8 cellular contexts compared by ENCODE assay signal in genomic region chr3:129305592-129306091, GRCh38. TPM values are rescaled to one million over a fixed set of nuclear protein-coding genes. Genes with fewer than 3 reads are reported as not detected.
DNase-seq lines count a peak whose midpoint lies in the region; ATAC-seq and TF ChIP-seq lines count a peak whose summit lies in the region.

No MANE protein-coding gene starts in this region.

- no peaks in the 10 kb centered on the region for H3K27me3 ChIP-seq in CD4-positive, alpha-beta T cell (ENCODE audit: control insufficient read depth, insufficient read depth, low read length)
- H3K27me3 ChIP-seq in gastroesophageal sphincter (no peaks in the 10 kb centered on the region), neuronal stem cell (ENCODE audit: control insufficient read depth in 3 of 3, insufficient read depth in 3 of 3, low read depth in 1 of 3, low read length in 3 of 3) (no peaks in the 10 kb centered on the region)

- no peak overlapping the region for H2BK15ac ChIP-seq in neuronal stem cell (ENCODE audit: low read length)

- no peaks in the 10 kb centered on the region for H3K9me3 ChIP-seq in CD4-positive, alpha-beta T cell (ENCODE audit: control insufficient read depth, low read length)
- H3K9me3 ChIP-seq in gastroesophageal sphincter (no peaks in the 10 kb centered on the region), neuronal stem cell (replicated peaks in 1 of 2; ENCODE audit: control insufficient read depth in 2 of 2, insufficient read depth in 1 of 2, low read depth in 1 of 2, low read length in 2 of 2) (no peaks in the 10 kb centered on the region)

- H4K8ac ChIP-seq in neuronal stem cell (ENCODE audit: low read depth, low read length), result no peak overlapping the region

- H3K23ac ChIP-seq in neuronal stem cell (ENCODE audit: low read depth, low read length, poor library complexity), result no peak overlapping the region

- DNase-seq in CD4-positive, alpha-beta T cell, result peak in 2 of 10 experiments; percentile 28 to 34
- DNase-seq in activated B cell treated with CpG ODN at 0.5 μM for 24 hours (peak; percentile 46), neuronal stem cell (ENCODE audit: low spot score) (peak; percentile 96), Calu3 (no peak), COLO829 (ENCODE audit: low spot score) (no peak), HuH-7.5 (ENCODE audit: low spot score) (no peak)

- H2AK5ac ChIP-seq in neuronal stem cell (ENCODE audit: low read depth, low read length), result no peak overlapping the region

- peaks cover 3% of the 10 kb centered on the region for H3K79me1 ChIP-seq in neuronal stem cell (ENCODE audit: low read depth, low read length)

- H2AFZ ChIP-seq in neuronal stem cell (ENCODE audit: low read length), result no peak overlapping the region

- POLR2A ChIA-PET in CD4-positive, alpha-beta T cell (lab: Charles Lee), result interaction anchor here (1.9 to 3.6 kb wide), 2 partner anchors 8 to 10 kb away, joined by 5 to 34 read pairs; a partner anchor contains a TSS
- POLR2A ChIA-PET in activated B cell treated with CpG ODN at 0.5 μM for 24 hours (lab: Charles Lee), result interaction anchor here (0.7 to 3.1 kb wide), 3 partner anchors 10 to 23 kb away, joined by 3 to 18 read pairs (median 5); a partner anchor contains a TSS

- peak overlapping the region; percentile 58 for H3K4me2 ChIP-seq in neuronal stem cell (ENCODE audit: insufficient read depth, low read length, poor library complexity, severe bottlenecking)

- H3K27ac ChIP-seq in CD4-positive, alpha-beta T cell (ENCODE audit: low read depth, low read length), result no peak overlapping the region
- peak overlapping the region; percentile 32 to 85 (median 80) for H3K27ac ChIP-seq in gastroesophageal sphincter
- H3K27ac ChIP-seq in neuronal stem cell (replicated peaks; ENCODE audit: low read length), result peak overlapping the region; percentile 80

- H3K27me3 Mint-ChIP-seq in CD4-positive, alpha-beta T cell, result no peaks in the 10 kb centered on the region
- H3K27me3 Mint-ChIP-seq in activated B cell treated with CpG ODN at 0.5 μM for 24 hours, result no peaks in the 10 kb centered on the region
- no peaks in the 10 kb centered on the region for H3K27me3 Mint-ChIP-seq in Calu3 (ENCODE audit: unreplicated experiment)

- H3K4ac ChIP-seq in neuronal stem cell (ENCODE audit: low read length), result no peak overlapping the region

- peak overlapping the region; percentile 65 for H3K27ac Mint-ChIP-seq in CD4-positive, alpha-beta T cell
- H3K27ac Mint-ChIP-seq in activated B cell treated with CpG ODN at 0.5 μM for 24 hours, result peak overlapping the region; percentile 59
- H3K27ac Mint-ChIP-seq in Calu3 (ENCODE audit: unreplicated experiment), result no peak overlapping the region

- peak in 1 of 2 donors; percentile 13 for TF ChIP-seq POLR2A in gastroesophageal sphincter (IDR thresholded peaks at IDR 0.05)

- H3K18ac ChIP-seq in neuronal stem cell (ENCODE audit: low read length), result no peak overlapping the region

- TF ChIP-seq EP300 in gastroesophageal sphincter (IDR thresholded peaks at IDR 0.05), result no peak

- no peaks in the 10 kb centered on the region for H3K9me3 Mint-ChIP-seq in CD4-positive, alpha-beta T cell
- H3K9me3 Mint-ChIP-seq in activated B cell treated with CpG ODN at 0.5 μM for 24 hours, result no peaks in the 10 kb centered on the region
- no peaks in the 10 kb centered on the region for H3K9me3 Mint-ChIP-seq in Calu3 (ENCODE audit: low read depth, unreplicated experiment)

- H3K36me3 Mint-ChIP-seq in CD4-positive, alpha-beta T cell (ENCODE audit: low read depth), result peaks cover 56% of the 10 kb centered on the region
- H3K36me3 Mint-ChIP-seq in activated B cell treated with CpG ODN at 0.5 μM for 24 hours (ENCODE audit: low read depth) (peaks cover 33% of the 10 kb centered on the region), Calu3 (ENCODE audit: insufficient read depth, unreplicated experiment) (peaks cover 20% of the 10 kb centered on the region)

- no peak overlapping the region for H2BK5ac ChIP-seq in neuronal stem cell (ENCODE audit: low read length)

- TF ChIP-seq CTCF in CD4-positive, alpha-beta T cell (IDR thresholded peaks at IDR 0.05), result no peak
- TF ChIP-seq CTCF in activated B cell treated with CpG ODN at 0.5 μM for 24 hours (IDR thresholded peaks at IDR 0.05), result no peak
- TF ChIP-seq CTCF in gastroesophageal sphincter (IDR thresholded peaks at IDR 0.05), result peak in 1 of 4 experiments; percentile 24
- no peak for TF ChIP-seq CTCF in Calu3 (IDR thresholded peaks at IDR 0.05; ENCODE audit: unreplicated experiment)

- H3K4me1 Mint-ChIP-seq in CD4-positive, alpha-beta T cell (ENCODE audit: low read depth), result peaks cover 28% of the 10 kb centered on the region
- H3K4me1 Mint-ChIP-seq in activated B cell treated with CpG ODN at 0.5 μM for 24 hours (peaks cover 27% of the 10 kb centered on the region), Calu3 (ENCODE audit: low read depth, unreplicated experiment) (no peaks in the 10 kb centered on the region)

- intact Hi-C loops in CD4-positive, alpha-beta T cell (cut with DNase I, micrococcal nuclease), result no loop called here
- intact Hi-C loops in activated B cell treated with CpG ODN at 0.5 μM for 24 hours (cut with micrococcal nuclease), result loop anchor here (1.0 kb wide), 2 partner anchors 10 to 22 kb away; no protein-coding TSS in a partner anchor
- intact Hi-C loops in Calu3 (cut with micrococcal nuclease; ENCODE audit: unreplicated experiment), result no loop called here

- peak; percentile 56 for ATAC-seq in CD4-positive, alpha-beta T cell (ENCODE audit: poor library complexity)
- ATAC-seq in HG03039 (IDR thresholded peaks at IDR 0.05; ENCODE audit: unreplicated experiment) (peak; percentile 40), activated B cell treated with CpG ODN at 0.5 μM for 24 hours (ENCODE audit: low read depth) (peak; percentile 87), gastroesophageal sphincter (peak; percentile 93)

- H3K9ac ChIP-seq in neuronal stem cell (ENCODE audit: low read depth, low read length, poor library complexity), result no peak overlapping the region

- peak overlapping the region; percentile 25 for H3K4me3 Mint-ChIP-seq in CD4-positive, alpha-beta T cell
- H3K4me3 Mint-ChIP-seq in activated B cell treated with CpG ODN at 0.5 μM for 24 hours (peak overlapping the region; percentile 78), Calu3 (ENCODE audit: low read depth, unreplicated experiment) (no peak overlapping the region)

- no peak overlapping the region for H2BK120ac ChIP-seq in neuronal stem cell (ENCODE audit: low read depth, low read length)

- H3K4me1 ChIP-seq in gastroesophageal sphincter (peaks cover 0 to 23% (median 7%) of the 10 kb centered on the region in 3 donors), neuronal stem cell (ENCODE audit: control insufficient read depth in 2 of 2, insufficient read depth in 1 of 2, low read depth in 1 of 2, low read length in 2 of 2) (peaks cover 0 to 8% of the 10 kb centered on the region in 2 donors)

- no TSS peak for BruUV-seq in Calu3 (replicated peaks; lab: Mats Ljungman, UMichigan)

- H3K4me3 ChIP-seq in gastroesophageal sphincter (peak overlapping the region; percentile 3 to 37), neuronal stem cell (ENCODE audit: low read length in 2 of 2) (no peak overlapping the region)

- WGBS in gastroesophageal sphincter (ENCODE audit: low coverage in 1 of 2), 2 donors, result 1 to 7% methylated on average over 7 to 15 of the region's 26 CpGs
- WGBS in neuronal stem cell (ENCODE audit: extremely low coverage in 2 of 2, insufficient read length in 2 of 2, insufficient replicate concordance in 1 of 2), 2 donors, result no CpG with 5 or more reads among the region's 26 CpGs

- peaks cover 0 to 43% of the 10 kb centered on the region in 2 donors for H3K36me3 ChIP-seq in gastroesophageal sphincter
- peaks cover 13 to 62% of the 10 kb centered on the region in 2 donors for H3K36me3 ChIP-seq in neuronal stem cell (replicated peaks in 1 of 2; ENCODE audit: control insufficient read depth in 2 of 2, insufficient read depth in 2 of 2, low read length in 2 of 2)

- H2BK12ac ChIP-seq in neuronal stem cell (ENCODE audit: low read length), result no peak overlapping the region

- no peak overlapping the region for H3K14ac ChIP-seq in neuronal stem cell (ENCODE audit: low read length)

- CTCF ChIA-PET in CD4-positive, alpha-beta T cell (lab: Charles Lee), result interaction anchor here (2.0 kb wide), 1 partner anchor 11 kb away, joined by 12 read pairs; a partner anchor contains a TSS
- CTCF ChIA-PET in activated B cell treated with CpG ODN at 0.5 μM for 24 hours (lab: Charles Lee) (interaction anchor here (0.6 to 1.8 kb wide), 3 partner anchors 11 to 336 kb away, joined by 3 to 4 read pairs (median 3); a partner anchor contains a TSS), Calu3 (lab: Charles Lee) (interaction anchor here (0.7 kb wide), 2 partner anchors 23 to 77 kb away, joined by 3 to 5 read pairs; no protein-coding TSS in a partner anchor)

- no peak overlapping the region for H4K91ac ChIP-seq in neuronal stem cell (ENCODE audit: low read depth, low read length, poor library complexity)

RNA-seq across cellular contexts. Expression of gene HMCES, which starts 27.0 kb away (rescaled TPM):
- 10 to 100 TPM; 63.5 to 64.0 TPM for total RNA-seq in CD4-positive, alpha-beta T cell
- total RNA-seq in activated B cell treated with CpG ODN at 0.5 μM for 24 hours (31.7 and 37.2 TPM in 2 replicates), gastroesophageal sphincter (10 to 100 TPM; 25.3 to 35.7 (median 30.2) TPM), Calu3 (2022) (67.1 and 83.6 TPM in 2 replicates)
- 26.8 TPM for polyA plus RNA-seq in neuronal stem cell (2013, experiment 1 of 2)
- polyA plus RNA-seq in neuronal stem cell (2013, experiment 2 of 2), result 25.4 TPM

RNA-seq across cellular contexts. Expression of gene COPG1, which starts 56.2 kb away (rescaled TPM):
- total RNA-seq in CD4-positive, alpha-beta T cell, result 10 to 100 TPM; 77.7 to 79.3 TPM
- total RNA-seq in activated B cell treated with CpG ODN at 0.5 μM for 24 hours (92.2 and 101 TPM in 2 replicates), gastroesophageal sphincter (10 to 100 TPM; 64.6 to 95.8 (median 74.0) TPM), Calu3 (2022) (295 and 302 TPM in 2 replicates)
- polyA plus RNA-seq in neuronal stem cell (2013, experiment 1 of 2), result 32.7 TPM
- 33.9 TPM for polyA plus RNA-seq in neuronal stem cell (2013, experiment 2 of 2)

Comparison
In these comparisons a context has a peak if more than half of its experiments do, and no peak if none do; other contexts are left out.
1. ATAC-seq: peak in every context shown above with its lines; median percentile 93 in gastroesophageal sphincter; 87 in activated B cell treated with CpG ODN at 0.5 μM for 24 hours; 56 in CD4-positive, alpha-beta T cell; 40 in HG03039.
2. DNase-seq: peak in activated B cell treated with CpG ODN at 0.5 μM for 24 hours (single experiment) and neuronal stem cell (single experiment); none in Calu3 (single experiment), COLO829 (single experiment) and HuH-7.5 (single experiment).
3. H3K4me3 ChIP-seq: peak in gastroesophageal sphincter (2 of 2); none in neuronal stem cell (0 of 2).